Comparison of ENCODE assay signal across 16 cellular contexts in the genomic region with DNA sequence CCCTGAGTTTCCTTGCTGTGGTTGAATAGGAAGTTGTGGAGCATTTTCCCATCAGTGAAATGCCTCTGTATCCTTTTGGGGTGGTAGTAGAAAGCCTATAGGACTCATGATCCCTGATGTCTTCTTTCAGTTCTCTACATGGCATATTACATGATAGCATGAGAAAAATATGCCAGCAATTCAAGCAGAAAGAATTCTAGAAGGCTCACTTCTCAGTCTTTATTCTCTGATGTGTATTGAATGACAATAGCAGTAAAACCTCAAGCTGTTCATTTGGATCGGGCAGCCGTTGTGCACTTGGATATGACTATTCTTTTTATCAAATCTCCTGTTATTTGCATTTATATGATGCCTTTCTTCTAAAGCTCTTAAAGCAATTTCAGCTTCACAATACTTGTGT.
"Had no signal": no experiment of that assay in that cellular context is flagged by ENCODE, and none has a peak within 500 bp of the region (broad histone marks: within the 10 kb centered on the region; RNA-seq: fewer than 3 reads in every experiment).

No MANE protein-coding gene starts in this region.

- H3K79me2 ChIP-seq: hepatocyte had no signal

- ATAC-seq: effector memory CD8-positive, alpha-beta T cell; T-helper 17 cell had no signal

- H3K27ac ChIP-seq: hepatocyte, prostate gland, right atrium auricular region, SJSA1, stomach, WERI-Rb-1 had no signal

- H3K4me1 ChIP-seq: prostate gland, right atrium auricular region, SJSA1, stomach had no signal

- H3K27ac Mint-ChIP-seq: activated naive CD4-positive, alpha-beta T cell treated with anti-CD3 and anti-CD28 coated beads, Interleukin-2, amount 10 ng/mL, durations not matched to agents 7 days and 5 days; effector memory CD8-positive, alpha-beta T cell; nephron progenitor cell; T-helper 17 cell had no signal

- H3K36me3 ChIP-seq: prostate gland, right atrium auricular region, SJSA1, stomach, WERI-Rb-1 had no signal

- H3K4me3 ChIP-seq: hepatocyte, prostate gland, right atrium auricular region, SJSA1, stomach had no signal

- DNase-seq: activated CD4-positive, alpha-beta T cell treated with anti-CD3 and anti-CD28 coated beads for 1 hour; activated CD4-positive, alpha-beta T cell treated with anti-CD3 and anti-CD28 coated beads, Interleukin-2, amount 50 U/mL, for 48 hours; activated naive CD4-positive, alpha-beta T cell treated with anti-CD3 and anti-CD28 coated beads, Interleukin-2, amount 10 ng/mL, durations not matched to agents 7 days and 5 days; effector memory CD8-positive, alpha-beta T cell; foreskin fibroblast; midbrain; nephron progenitor cell; stimulated activated CD4-positive, alpha-beta T cell treated with anti-CD3 and anti-CD28 coated beads, Interleukin-15, amount 100 ng/mL, for 24 hours; stimulated activated CD4-positive, alpha-beta T cell treated with anti-CD3 and anti-CD28 coated beads, Interleukin-2, amount 100 ng/mL, for 48 hours; stomach; T-helper 17 cell; WERI-Rb-1 had no signal

- H3K4me2 ChIP-seq: hepatocyte had no signal

- H3K27me3 Mint-ChIP-seq: activated naive CD4-positive, alpha-beta T cell treated with anti-CD3 and anti-CD28 coated beads, Interleukin-2, amount 10 ng/mL, durations not matched to agents 7 days and 5 days; effector memory CD8-positive, alpha-beta T cell; T-helper 17 cell had no signal

- H3K27me3 ChIP-seq: hepatocyte, right atrium auricular region, SJSA1, stomach had no signal

- H3K9me3 Mint-ChIP-seq: nephron progenitor cell had no signal

- H3K4me3 Mint-ChIP-seq: activated naive CD4-positive, alpha-beta T cell treated with anti-CD3 and anti-CD28 coated beads, Interleukin-2, amount 10 ng/mL, durations not matched to agents 7 days and 5 days; effector memory CD8-positive, alpha-beta T cell; nephron progenitor cell; T-helper 17 cell had no signal
